In genomic region chrX:9464435-9465371, GRCh38 we compare ENCODE assay signal across 7 cellular contexts. TPM values are rescaled to one million over a fixed set of nuclear protein-coding genes. Genes with fewer than 3 reads are reported as not detected.
DNase-seq lines count a peak whose midpoint lies in the region; ATAC-seq and TF ChIP-seq lines count a peak whose summit lies in the region.

TBL1X (plus strand) TSS chrX:9465058; CDS start chrX:9653587, 188,529 bp downstream.

- peak; percentile 74 for DNase-seq in GM13977 (ENCODE audit: low spot score)
- DNase-seq in activated T-helper 1 cell treated with anti-CD3 and anti-CD28 coated beads, Interleukin-12 subunit alpha, Interleukin-12 subunit beta, Interleukin-2, Interleukin-4 antibody, amounts not matched to agents 30 ng/mL and 10 ng/mL and 1 ng/mL, durations not matched to agents 14 hours and 24 hours and 36 hours (ENCODE audit: low spot score) = peak; percentile 46
- peak; percentile 28 to 53 for DNase-seq in fibroblast of lung (ENCODE audit: low read depth in 2 of 2)
- DNase-seq in natural killer cell = peak; percentile 40
- DNase-seq in thyroid gland = peak; percentile 52 to 62

- peaks cover 43% of the 10 kb centered on the region for H3K4me1 Mint-ChIP-seq in activated T-helper 1 cell treated with anti-CD3 and anti-CD28 coated beads, Interleukin-12 subunit alpha, Interleukin-12 subunit beta, Interleukin-2, Interleukin-4 antibody, amounts not matched to agents 30 ng/mL and 10 ng/mL and 1 ng/mL, durations not matched to agents 14 hours and 24 hours and 36 hours (ENCODE audit: low read depth)
- H3K4me1 Mint-ChIP-seq in natural killer cell = peaks cover 34 to 40% of the 10 kb centered on the region in 2 donors

- peaks cover 3% of the 10 kb centered on the region for H3K27me3 Mint-ChIP-seq in activated T-helper 1 cell treated with anti-CD3 and anti-CD28 coated beads, Interleukin-12 subunit alpha, Interleukin-12 subunit beta, Interleukin-2, Interleukin-4 antibody, amounts not matched to agents 30 ng/mL and 10 ng/mL and 1 ng/mL, durations not matched to agents 14 hours and 24 hours and 36 hours (ENCODE audit: insufficient read depth)
- peaks cover 0 to 8% of the 10 kb centered on the region in 2 donors for H3K27me3 Mint-ChIP-seq in natural killer cell (ENCODE audit: low read depth in 2 of 2)

- H3K9me3 Mint-ChIP-seq in activated T-helper 1 cell treated with anti-CD3 and anti-CD28 coated beads, Interleukin-12 subunit alpha, Interleukin-12 subunit beta, Interleukin-2, Interleukin-4 antibody, amounts not matched to agents 30 ng/mL and 10 ng/mL and 1 ng/mL, durations not matched to agents 14 hours and 24 hours and 36 hours = no peaks in the 10 kb centered on the region
- no peaks in the 10 kb centered on the region for H3K9me3 Mint-ChIP-seq in natural killer cell

- H3F3A ChIP-seq in OCI-LY1 (ENCODE audit: insufficient read depth, low read length) = no peaks in the 10 kb centered on the region

- H3K4me1 ChIP-seq in OCI-LY1 (ENCODE audit: insufficient read depth, low read length, severe bottlenecking) (peaks cover 53% of the 10 kb centered on the region), fibroblast of lung (ENCODE audit: control insufficient read depth, extremely low read depth, insufficient read depth, low read length) (no peaks in the 10 kb centered on the region), thyroid gland (peaks cover 13 to 18% of the 10 kb centered on the region in 2 donors)

- H2AFZ ChIP-seq in OCI-LY1 (ENCODE audit: low read length) = no peak within 1 kb of the TSS
- H2AFZ ChIP-seq in fibroblast of lung (ENCODE audit: low read length) = no peak within 1 kb of the TSS

- in situ Hi-C loops in GM13977 (cut with MboI; ENCODE audit: low pct_unique_long_range_greater_than_20kb, low sequenced_read_pairs, unreplicated experiment) = loop anchor here (25.0 kb wide), 1 partner anchor 223 kb away; no protein-coding TSS in a partner anchor

- H3K9me3 ChIP-seq in OCI-LY1 (ENCODE audit: low read length) (no peaks in the 10 kb centered on the region), fibroblast of lung (ENCODE audit: control insufficient read depth, insufficient read depth, low read depth, low read length) (no peaks in the 10 kb centered on the region), thyroid gland (no peaks in the 10 kb centered on the region)

- H4K20me1 ChIP-seq in OCI-LY1 (ENCODE audit: insufficient read depth, low read length) (no peaks in the 10 kb centered on the region), fibroblast of lung (ENCODE audit: control insufficient read depth, extremely low read depth, insufficient read depth, low read length) (no peaks in the 10 kb centered on the region)

- H3K27ac Mint-ChIP-seq in activated T-helper 1 cell treated with anti-CD3 and anti-CD28 coated beads, Interleukin-12 subunit alpha, Interleukin-12 subunit beta, Interleukin-2, Interleukin-4 antibody, amounts not matched to agents 30 ng/mL and 10 ng/mL and 1 ng/mL, durations not matched to agents 14 hours and 24 hours and 36 hours = peak within 1 kb of the TSS; percentile 88
- H3K27ac Mint-ChIP-seq in natural killer cell = peak within 1 kb of the TSS; percentile 94

- TF ChIP-seq POLR2A in thyroid gland (IDR thresholded peaks at IDR 0.05) = peak in 1 of 2 donors; percentile 50

- no peaks in the 10 kb centered on the region for H3K27me3 ChIP-seq in OCI-LY1 (ENCODE audit: insufficient read depth, low read length)
- H3K27me3 ChIP-seq in fibroblast of lung (ENCODE audit: control insufficient read depth, insufficient read depth, low read length) = no peaks in the 10 kb centered on the region
- H3K27me3 ChIP-seq in thyroid gland = peaks cover 3% of the 10 kb centered on the region

- peak within 1 kb of the TSS; percentile 99 for H3K27ac ChIP-seq in OCI-LY1 (ENCODE audit: low read depth, low read length, poor library complexity, severe bottlenecking)
- H3K27ac ChIP-seq in fibroblast of lung (ENCODE audit: insufficient read depth, low read length) = peak within 1 kb of the TSS; percentile 68
- H3K27ac ChIP-seq in thyroid gland = peak within 1 kb of the TSS; percentile 66 to 87 (median 78)

- H3K9me2 ChIP-seq in OCI-LY1 (ENCODE audit: low read depth, low read length) = no peaks in the 10 kb centered on the region

- H3K4me3 ChIP-seq in OCI-LY1 (ENCODE audit: low read depth, low read length, poor library complexity, severe bottlenecking) = peak within 1 kb of the TSS; percentile 91
- H3K4me3 ChIP-seq in fibroblast of lung (replicated peaks in 1 of 4; ENCODE audit: control extremely low read depth in 1 of 4, insufficient read depth in 1 of 4, low read depth in 3 of 4, low read length in 4 of 4) = peak within 1 kb of the TSS; percentile 31 to 67 (median 63)
- peak within 1 kb of the TSS; percentile 33 to 41 (median 39) for H3K4me3 ChIP-seq in thyroid gland (replicated peaks in 1 of 3)

- H3K36me3 ChIP-seq in OCI-LY1 (ENCODE audit: insufficient read depth, low read length) (peaks cover 13% of the 10 kb centered on the region; the same call in 1 of the 2 replicates), fibroblast of lung (ENCODE audit: control insufficient read depth, insufficient read depth, low read length) (no peaks in the 10 kb centered on the region), thyroid gland (no peaks in the 10 kb centered on the region)

- ATAC-seq in HG02852 (IDR thresholded peaks at IDR 0.05; ENCODE audit: unreplicated experiment) (peak; percentile 28), natural killer cell (peak; percentile 32 to 57 (median 37))

- TF ChIP-seq CTCF in GM13977 (IDR thresholded peaks at IDR 0.05; ENCODE audit: extremely low read depth, insufficient read depth, missing control alignments) (no peak), OCI-LY1 (IDR thresholded peaks at IDR 0.05; ENCODE audit: low read length) (no peak), fibroblast of lung (conservative IDR thresholded peaks at IDR 0.05 in 1 of 2, IDR thresholded peaks at IDR 0.05 in 1 of 2; ENCODE audit: low read depth in 1 of 2, low read length in 2 of 2) (no peak), natural killer cell (IDR thresholded peaks at IDR 0.05) (no peak), thyroid gland (IDR thresholded peaks at IDR 0.05) (no peak)

- H3K9ac ChIP-seq in OCI-LY1 (ENCODE audit: low read length) (peak within 1 kb of the TSS; percentile 98), fibroblast of lung (ENCODE audit: insufficient read depth, low read length) (peak within 1 kb of the TSS; percentile 66)

- intact Hi-C loops in activated T-helper 1 cell treated with anti-CD3 and anti-CD28 coated beads, Interleukin-12 subunit alpha, Interleukin-12 subunit beta, Interleukin-2, Interleukin-4 antibody, amounts not matched to agents 30 ng/mL and 10 ng/mL and 1 ng/mL, durations not matched to agents 14 hours and 24 hours and 36 hours (cut with micrococcal nuclease) = loop anchor here (1.0 to 5.0 kb wide), 4 partner anchors 8 to 647 kb away; no protein-coding TSS in a partner anchor
- intact Hi-C loops in natural killer cell (cut with micrococcal nuclease) (loop anchor here (1.0 to 5.0 kb wide), 2 partner anchors 8 to 178 kb away; no protein-coding TSS in a partner anchor), thyroid gland (cut with DNase I) (loop anchor here (5.0 kb wide), 1 partner anchor 122 kb away; no protein-coding TSS in a partner anchor)

- peaks cover 7% of the 10 kb centered on the region for H3K36me3 Mint-ChIP-seq in activated T-helper 1 cell treated with anti-CD3 and anti-CD28 coated beads, Interleukin-12 subunit alpha, Interleukin-12 subunit beta, Interleukin-2, Interleukin-4 antibody, amounts not matched to agents 30 ng/mL and 10 ng/mL and 1 ng/mL, durations not matched to agents 14 hours and 24 hours and 36 hours (ENCODE audit: low read depth)
- no peaks in the 10 kb centered on the region for H3K36me3 Mint-ChIP-seq in natural killer cell

- H3K79me2 ChIP-seq in OCI-LY1 (ENCODE audit: insufficient read depth, low read length) = peaks cover 33% of the 10 kb centered on the region
- peaks cover 35% of the 10 kb centered on the region for H3K79me2 ChIP-seq in fibroblast of lung (ENCODE audit: control insufficient read depth, insufficient read depth, low read length)

- WGBS in thyroid gland, 2 donors = 17 to 20% methylated on average over 1 to 4 of the region's 99 CpGs

- peak within 1 kb of the TSS; percentile 71 for H3K4me3 Mint-ChIP-seq in activated T-helper 1 cell treated with anti-CD3 and anti-CD28 coated beads, Interleukin-12 subunit alpha, Interleukin-12 subunit beta, Interleukin-2, Interleukin-4 antibody, amounts not matched to agents 30 ng/mL and 10 ng/mL and 1 ng/mL, durations not matched to agents 14 hours and 24 hours and 36 hours
- H3K4me3 Mint-ChIP-seq in natural killer cell = peak within 1 kb of the TSS; percentile 88

- H3K4me2 ChIP-seq in OCI-LY1 (ENCODE audit: low read length) (peak within 1 kb of the TSS; percentile 97), fibroblast of lung (ENCODE audit: extremely low read depth, insufficient read depth, low read length) (peak within 1 kb of the TSS; percentile 44)

RNA-seq across cellular contexts. Expression of gene TBL1X, which starts in this region (rescaled TPM):
- 24.0 and 29.2 TPM in 2 replicates for total RNA-seq in activated T-helper 1 cell treated with anti-CD3 and anti-CD28 coated beads, Interleukin-12 subunit alpha, Interleukin-12 subunit beta, Interleukin-2, Interleukin-4 antibody, amounts not matched to agents 30 ng/mL and 10 ng/mL and 1 ng/mL, durations not matched to agents 14 hours and 24 hours and 36 hours
- total RNA-seq in fibroblast of lung = 22.1 and 29.4 TPM in 2 replicates
- 25.8 and 29.4 TPM in 2 replicates for polyA plus RNA-seq in fibroblast of lung
- polyA plus RNA-seq in fibroblast of lung (2012) = 23.3 and 27.4 TPM in 2 replicates
- polyA minus RNA-seq in fibroblast of lung (ENCODE audit: low replicate concordance) = 75.6 and 89.4 TPM in 2 replicates
- total RNA-seq in natural killer cell = 10 to 100 TPM; 21.9 to 43.8 (median 32.7) TPM
- total RNA-seq in thyroid gland = 10 to 100 TPM; 32.9 to 42.9 (median 33.4) TPM

Comparison
In these comparisons a context has a peak if more than half of its experiments do, and no peak if none do; other contexts are left out.
1. Peak in every context shown above with its lines: DNase-seq, ATAC-seq, H3K4me3 ChIP-seq and H3K27ac ChIP-seq.
2. H3K4me3 ChIP-seq: peak in every context shown above with its lines; median percentile 91 in OCI-LY1; 63 in fibroblast of lung; 39 in thyroid gland.